1 cellular context compared by ENCODE assay signal in genomic region chr5:115844321-115844817, GRCh38.
TF ChIP-seq lines count a peak whose summit lies in the region.

No MANE protein-coding gene starts in this region.

TF ChIP-seq in GM12878, 131 proteins besides CTCF, POLR2A, EP300 and RAD21:
- no peak for TF ChIP-seq ZSCAN29 (IDR thresholded peaks at IDR 0.05)
- no peak for TF ChIP-seq NBN (IDR thresholded peaks at IDR 0.05)
- TF ChIP-seq LARP7 (IDR thresholded peaks at IDR 0.05): no peak
TF ChIP-seq in GM12878: peak in this region for 0.
